8 cellular contexts compared by ENCODE assay signal in genomic region chr5:150497274-150497988, GRCh38. TPM values are rescaled to one million over a fixed set of nuclear protein-coding genes. Genes with fewer than 3 reads are reported as not detected.
DNase-seq lines count a peak whose midpoint lies in the region; ATAC-seq and TF ChIP-seq lines count a peak whose summit lies in the region.

No MANE protein-coding gene starts in this region.

- DNase-seq in choroid plexus epithelial cell (ENCODE audit: low read depth) (peak; percentile 90), lower leg skin (ENCODE audit: low spot score in 2 of 2) (peak; percentile 71 to 94), upper lobe of right lung (no peak), NCI-H82 (lab: John Stamatoyannopoulos, UW) (no peak), NOMO-1 treated with DMSO at 0.1 percent for 48 hours (lab: John Stamatoyannopoulos, UW; ENCODE audit: unreplicated experiment) (no peak)

- peak overlapping the region; percentile 69 for H3K27ac ChIP-seq in upper lobe of right lung

- no peak for TF ChIP-seq RAD21 in Ishikawa (IDR thresholded peaks at IDR 0.05; ENCODE audit: low read depth)

- H3K9me3 ChIP-seq in upper lobe of right lung, result no peaks in the 10 kb centered on the region

- no peak for TF ChIP-seq POLR2A in lower leg skin (IDR thresholded peaks at IDR 0.05)

- intact Hi-C loops in lower leg skin (cut with DNase I; ENCODE audit: low total_unique reads) (no loop called here), upper lobe of right lung (cut with DNase I) (no loop called here)

- H3K27me3 ChIP-seq in upper lobe of right lung, result no peaks in the 10 kb centered on the region

- TF ChIP-seq CTCF in choroid plexus epithelial cell (conservative IDR thresholded peaks at IDR 0.05; ENCODE audit: low read depth, low read length), result no peak
- no peak for TF ChIP-seq CTCF in lower leg skin (IDR thresholded peaks at IDR 0.05)
- TF ChIP-seq CTCF in upper lobe of right lung (IDR thresholded peaks at IDR 0.05), result no peak

- WGBS in lower leg skin, 2 donors, result 44 to 55% methylated on average over 6 to 14 of the region's 14 CpGs

- peaks cover 71% of the 10 kb centered on the region for H3K4me1 ChIP-seq in upper lobe of right lung

- peak; percentile 94 for TF ChIP-seq EP300 in Ishikawa (IDR thresholded peaks at IDR 0.05; ENCODE audit: borderline replicate concordance)

- H3K36me3 ChIP-seq in upper lobe of right lung, result peaks cover 3% of the 10 kb centered on the region

- H3K4me3 ChIP-seq in choroid plexus epithelial cell (ENCODE audit: low read depth, low read length), result no peak overlapping the region
- H3K4me3 ChIP-seq in lower leg skin (ENCODE audit: low read depth, poor library complexity, severe bottlenecking), result no peak overlapping the region
- H3K4me3 ChIP-seq in upper lobe of right lung, result no peak overlapping the region

- ATAC-seq in upper lobe of right lung (peak; percentile 68), HG02970 (IDR thresholded peaks at IDR 0.05; ENCODE audit: low FRiP score, unreplicated experiment) (no peak), GM19395 (IDR thresholded peaks at IDR 0.05; ENCODE audit: unreplicated experiment) (no peak)

TF ChIP-seq in Ishikawa, 13 proteins besides CTCF, POLR2A, EP300 and RAD21:
- peak; percentile 36; the same call in 1 of the 2 replicates for TF ChIP-seq YY1 (IDR thresholded peaks at IDR 0.05; ENCODE audit: low read depth)
- peak; percentile 75 for TF ChIP-seq NFIC (IDR thresholded peaks at IDR 0.05)
- peak; percentile 76 for TF ChIP-seq CEBPB (IDR thresholded peaks at IDR 0.05)
- TF ChIP-seq REST (IDR thresholded peaks at IDR 0.05; ENCODE audit: low read depth), result no peak
- peak; percentile 97 for TF ChIP-seq TCF12 (IDR thresholded peaks at IDR 0.05; ENCODE audit: low read depth)
- peak; percentile 80 for TF ChIP-seq FOXM1 (IDR thresholded peaks at IDR 0.05; ENCODE audit: borderline replicate concordance, low read depth)
- peak; percentile 52; the same call in 1 of the 2 replicates for TF ChIP-seq ZBTB7A (IDR thresholded peaks at IDR 0.05; ENCODE audit: low read depth)
- TF ChIP-seq MAX (IDR thresholded peaks at IDR 0.05), result peak; percentile 72
- TF ChIP-seq CREB1 (IDR thresholded peaks at IDR 0.05; ENCODE audit: low read depth), result no peak
- TF ChIP-seq EGR1 (IDR thresholded peaks at IDR 0.05), result no peak
- no peak for TF ChIP-seq TAF1 (IDR thresholded peaks at IDR 0.05; ENCODE audit: low read depth)
- TF ChIP-seq TEAD4 (IDR thresholded peaks at IDR 0.05), result peak; percentile 84
- TF ChIP-seq USF1 (IDR thresholded peaks at IDR 0.05), result peak; percentile 18; the same call in 1 of the 2 replicates

RNA-seq across cellular contexts. Expression of gene NDST1, which starts 10.5 kb away (rescaled TPM):
- total RNA-seq in lower leg skin (100 to 1,000 TPM in 3 of 4 donors, 10 to 100 TPM in 1; 62.9 to 127 (median 115) TPM), upper lobe of right lung (143 TPM)

RNA-seq across cellular contexts. Expression of gene RPS14, which starts 47.9 kb away (rescaled TPM):
- total RNA-seq in lower leg skin (1,000 to 10,000 TPM; 2,497 to 4,490 (median 3,854) TPM), upper lobe of right lung (1,578 TPM)

Comparison
In these comparisons a context has a peak if more than half of its experiments do, and no peak if none do; other contexts are left out.
1. DNase-seq: peak in choroid plexus epithelial cell (single experiment) and lower leg skin (2 of 2); none in upper lobe of right lung (single experiment), NCI-H82 (single experiment) and NOMO-1 treated with DMSO at 0.1 percent for 48 hours (single experiment).